1 cellular context compared by ENCODE assay signal in genomic region chr2:105330681-105331375, GRCh38.
TF ChIP-seq lines count a peak whose summit lies in the region.

No MANE protein-coding gene starts in this region.

TF ChIP-seq in IMR-90, 13 proteins besides CTCF, POLR2A, EP300 and RAD21:
- TF ChIP-seq MAZ (IDR thresholded peaks at IDR 0.05; ENCODE audit: borderline replicate concordance, low read depth, low read length) (no peak), ELK1 (IDR thresholded peaks at IDR 0.05; ENCODE audit: borderline replicate concordance, low read depth, low read length) (no peak), RFX5 (IDR thresholded peaks at IDR 0.05; ENCODE audit: low read depth, low read length) (no peak), MAFK (IDR thresholded peaks at IDR 0.05; ENCODE audit: low read depth, low read length) (no peak), CHD1 (IDR thresholded peaks at IDR 0.05; ENCODE audit: low read depth, low read length) (no peak), CEBPB (IDR thresholded peaks at IDR 0.05; ENCODE audit: low read depth, low read length) (no peak), SMC3 (IDR thresholded peaks at IDR 0.05; ENCODE audit: low read depth, low read length) (no peak), USF2 (IDR thresholded peaks at IDR 0.05; ENCODE audit: low read depth, low read length) (no peak), RCOR1 (IDR thresholded peaks at IDR 0.05; ENCODE audit: insufficient replicate concordance, low read length) (no peak), NFE2L2 (IDR thresholded peaks at IDR 0.05; ENCODE audit: low read depth, low read length) (no peak), BHLHE40 (IDR thresholded peaks at IDR 0.05; ENCODE audit: low read depth, low read length) (no peak)
